Comparison of ENCODE assay signal across 1 cellular context in genomic region chr1:17521946-17522612, GRCh38.
TF ChIP-seq lines count a peak whose summit lies in the region.

No MANE protein-coding gene starts in this region.

TF ChIP-seq in IMR-90, 13 proteins besides CTCF, POLR2A, EP300 and RAD21 (continued from another document):
- TF ChIP-seq MAZ (IDR thresholded peaks at IDR 0.05; ENCODE audit: borderline replicate concordance, low read depth, low read length): no peak
- TF ChIP-seq ELK1 (IDR thresholded peaks at IDR 0.05; ENCODE audit: borderline replicate concordance, low read depth, low read length): no peak
